25 cellular contexts compared by ENCODE assay signal in the genomic region with DNA sequence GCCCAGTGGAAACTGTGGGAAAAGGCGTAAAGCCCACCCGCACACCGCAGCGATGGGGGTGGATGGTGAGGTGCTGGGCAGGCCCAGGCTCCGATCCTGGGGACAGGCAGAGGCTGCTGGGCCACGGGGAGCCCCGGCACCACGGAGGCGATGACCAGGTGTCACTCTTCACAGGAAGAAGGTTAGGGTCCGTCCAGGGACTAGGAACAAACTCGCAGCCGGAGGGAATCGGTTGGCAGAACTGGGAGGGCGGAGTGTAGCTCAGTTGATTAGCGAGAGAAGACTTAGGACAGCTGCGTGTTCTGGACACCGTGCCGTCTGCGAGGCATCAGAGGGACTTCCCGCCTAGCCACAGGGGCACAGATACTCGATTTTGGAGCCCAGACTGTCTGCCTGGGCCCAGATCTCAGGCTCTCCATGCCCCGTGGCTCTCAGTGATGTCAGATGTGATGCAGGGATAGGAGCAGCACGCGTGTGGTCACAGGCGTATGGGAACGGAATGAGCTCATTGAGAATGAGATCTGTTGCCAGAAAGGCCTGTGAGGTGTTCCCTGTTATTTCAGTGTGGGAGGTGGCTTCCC. TPM values are rescaled to one million over a fixed set of nuclear protein-coding genes. Genes with fewer than 3 reads are reported as not detected.
DNase-seq lines count a peak whose midpoint lies in the region; ATAC-seq, FAIRE-seq and TF ChIP-seq lines count a peak whose summit lies in the region.
"Had no signal": no experiment of that assay in that cellular context is flagged by ENCODE, and none has a peak within 500 bp of the region (broad histone marks: within the 10 kb centered on the region; RNA-seq: fewer than 3 reads in every experiment).

No MANE protein-coding gene starts in this region.

- CTCF ChIA-PET in K562 (lab: Yijun Ruan, JAX; ENCODE audit: low intra/inter-chr PET ratio), result no interaction called here

- H3K36me3 ChIP-seq in K562 (ENCODE audit: control insufficient read depth, insufficient read depth, low read length) (no peaks in the 10 kb centered on the region), spleen (no peaks in the 10 kb centered on the region)
- H3K36me3 ChIP-seq: ascending aorta, esophagus squamous epithelium, SJSA1 had no signal

- H3K27ac ChIP-seq in K562 (ENCODE audit: extremely low read depth, low read depth, low read length), result no peak overlapping the region
- H3K27ac ChIP-seq in spleen, result no peak overlapping the region
- no peak overlapping the region for H3K27ac ChIP-seq in substantia nigra (ENCODE audit: low read depth, low read length, poor library complexity, severe bottlenecking)
- H3K27ac ChIP-seq: ascending aorta, esophagus squamous epithelium, SJSA1 had no signal

- H3K9ac ChIP-seq in K562 (ENCODE audit: insufficient read depth in 1 of 2, low read depth in 2 of 2, low read length in 2 of 2), result peak overlapping the region in 1 of 2 experiments; percentile 10; a peak in 1 of 4 replicates

- in situ Hi-C loops in K562 (cut with MboI), result no loop called here

- no peak for TF ChIP-seq RAD21 in K562 (CRISPR knock-in tag; conservative IDR thresholded peaks at IDR 0.05 in 1 of 2, IDR thresholded peaks at IDR 0.05 in 1 of 2)

- no peak overlapping the region for H3K4me2 ChIP-seq in K562 (ENCODE audit: insufficient read depth, low read length)

- no peaks in the 10 kb centered on the region for H3K9me1 ChIP-seq in K562 (ENCODE audit: control insufficient read depth, insufficient read depth, low read length)

- DNase-seq in HTR-8/SVneo (ENCODE audit: insufficient read length, low spot score), result no peak
- DNase-seq in K562 (ENCODE audit: extremely low read depth in 1 of 4, low spot score in 3 of 4), result no peak
- peak; percentile 86 for DNase-seq in mesenteric fat pad (ENCODE audit: low spot score)
- DNase-seq in spleen, result peak; percentile 68
- no peak for DNase-seq in substantia nigra (lab: John Stamatoyannopoulos, UW)
- no peak for DNase-seq in stimulated activated naive CD8-positive, alpha-beta T cell treated with anti-CD3 and anti-CD28 coated beads, Interleukin-15, Interleukin-2, amounts not matched to agents 100 U/mL and 50 U/mL, for 24 hours
- DNase-seq: activated naive CD4-positive, alpha-beta T cell treated with Interleukin-2 at 50 U/mL for 16 hours; CD4-positive, alpha-beta memory T cell; effector CD4-positive, alpha-beta T cell; esophagus squamous epithelium; GDM1; GOT3; Karpas-422; left colon; NCI-H1048; NCI-H1930; OCI-M1; retina had no signal

- no peaks in the 10 kb centered on the region for H3K9me3 ChIP-seq in K562 (replicated peaks; ENCODE audit: control insufficient read depth, insufficient read depth, low read depth, low read length)
- no peaks in the 10 kb centered on the region for H3K9me3 ChIP-seq in spleen
- H3K9me3 ChIP-seq: ascending aorta, esophagus squamous epithelium, SJSA1 had no signal

- POLR2A ChIA-PET in K562 (lab: Yijun Ruan, JAX), result interaction anchor here (0.5 to 1.0 kb wide), 3 partner anchors 8 to 84 kb away, joined by 3 to 4 read pairs (median 3); a partner anchor contains a TSS

- H3K4me3 ChIP-seq in K562 (no peak overlapping the region), spleen (no peak overlapping the region)
- H3K4me3 ChIP-seq: ascending aorta, esophagus squamous epithelium, SJSA1 had no signal

- FAIRE-seq in HTR-8/SVneo (lab: Jason Lieb, UNC), result peak; percentile 26
- peak; percentile 44 for FAIRE-seq in K562 (lab: Jason Lieb, UNC)

- no peak overlapping the region for H2AFZ ChIP-seq in K562 (ENCODE audit: low read depth, low read length)

- peaks cover 7% of the 10 kb centered on the region; the same call in 1 of the 2 replicates for H4K20me1 ChIP-seq in K562 (replicated peaks; ENCODE audit: control insufficient read depth, insufficient read depth, low read length)

- ATAC-seq in K562 (peak; percentile 31), HG03520 (IDR thresholded peaks at IDR 0.05; ENCODE audit: unreplicated experiment) (no peak)
- no peak for ATAC-seq in stimulated activated naive CD8-positive, alpha-beta T cell treated with anti-CD3 and anti-CD28 coated beads, Interleukin-15, Interleukin-2, amounts not matched to agents 100 U/mL and 50 U/mL, for 24 hours
- ATAC-seq: left colon had no signal

- TF ChIP-seq CTCF in K562 (IDR thresholded peaks at IDR 0.05 in 2 of 3, conservative IDR thresholded peaks at IDR 0.05 in 1 of 3; ENCODE audit: insufficient read depth in 2 of 3, low read depth in 1 of 3, low read length in 3 of 3), result no peak
- TF ChIP-seq CTCF in spleen (IDR thresholded peaks at IDR 0.05 in 8 of 11, conservative IDR thresholded peaks at IDR 0.05 in 3 of 11), result no peak

- TF ChIP-seq POLR2A in K562 (conservative IDR thresholded peaks at IDR 0.05) (no peak), spleen (IDR thresholded peaks at IDR 0.05) (no peak)

- no peak for TF ChIP-seq EP300 in K562 (IDR thresholded peaks at IDR 0.05; ENCODE audit: low read length)

- H3K79me2 ChIP-seq in K562 (ENCODE audit: control insufficient read depth, insufficient read depth, low read length), result no peaks in the 10 kb centered on the region

- H3K27me3 ChIP-seq in K562 (ENCODE audit: control insufficient read depth in 2 of 2, insufficient read depth in 2 of 2, low read length in 2 of 2) (peaks cover 51 to 85% of the 10 kb centered on the region in 2 experiments), spleen (replicated peaks in 1 of 7) (no peaks in the 10 kb centered on the region)
- H3K27me3 ChIP-seq: ascending aorta, SJSA1 had no signal

- BruUV-seq in K562 (replicated peaks; lab: Mats Ljungman, UMichigan), result no TSS peak

- H3K4me1 ChIP-seq in K562 (replicated peaks in 1 of 2; ENCODE audit: control insufficient read depth in 2 of 2, insufficient read depth in 2 of 2, low read length in 2 of 2) (peaks cover 0 to 28% of the 10 kb centered on the region in 2 experiments; a peak in 2 of 5 replicates), spleen (no peaks in the 10 kb centered on the region)
- H3K4me1 ChIP-seq: ascending aorta, esophagus squamous epithelium, SJSA1 had no signal

- WGBS in K562 (ENCODE audit: insufficient coverage, low coverage, missing lambda C conversion rate), result 13% methylated on average over 24 of the region's 26 CpGs
- 83 to 93% (median 89%) methylated on average over 25 to 26 of the region's 26 CpGs for WGBS in spleen, 5 donors

- intact Hi-C loops in K562 (cut with micrococcal nuclease), result no loop called here
- intact Hi-C loops in spleen (cut with DNase I; ENCODE audit: low total_unique reads), result no loop called here

TF ChIP-seq in K562, 482 proteins besides CTCF, POLR2A, EP300 and RAD21 (continues in another document):
- TF ChIP-seq KDM2B (CRISPR knock-in tag; IDR thresholded peaks at IDR 0.05) (no peak), HSF4 (CRISPR knock-in tag; IDR thresholded peaks at IDR 0.05; ENCODE audit: borderline replicate concordance) (no peak), SMARCE1 (IDR thresholded peaks at IDR 0.05) (no peak)

RNA-seq across cellular contexts. Expression of a gene that starts 16.1 kb away (rescaled TPM):
- total RNA-seq in K562 (2011; cell fraction: chromatin; rRNA removed; ENCODE audit: low replicate concordance), result not detected in 2 replicates
- total RNA-seq in K562 (2011; cell fraction: nucleolus; rRNA removed), result not detected in 2 replicates
- not detected in 2 replicates for total RNA-seq in K562 (2011; cell fraction: nucleoplasm; rRNA removed)
- total RNA-seq in K562 (2014; rRNA removed) (not detected in 2 replicates), K562 (2014; rRNA removed; fragmentation: Illumina TruSeq; extraction: Trizol) (not detected in 2 replicates), K562 (2015; rRNA removed; fragmentation: Illumina TruSeq; extraction: Trizol) (not detected in 2 replicates), K562 (2021) (not detected in 2 replicates), mesenteric fat pad (not detected), spleen (not detected)
- polyA plus RNA-seq in K562 (2011; rRNA removed) (not detected in 2 replicates), K562 (2014; fragmentation: Illumina TruSeq; extraction: Trizol) (not detected in 2 replicates), K562 (2014; fragmentation: Nextera tagmentation; extraction: Ambion mirVana) (not detected), K562 (2014; rRNA removed) (not detected in 2 replicates), spleen (not detected)
- polyA plus RNA-seq in K562 (2011; cell fraction: cytosol; rRNA removed), result not detected in 2 replicates
- not detected in 2 replicates for polyA plus RNA-seq in K562 (2011; cell fraction: nucleus; rRNA removed)
- polyA plus RNA-seq in K562 (2012), result not detected in 2 replicates
- not detected in 2 replicates for polyA minus RNA-seq in K562 (2011; rRNA and poly(A)+ RNA removed)
- polyA minus RNA-seq in K562 (2011; cell fraction: cytosol; rRNA and poly(A)+ RNA removed), result not detected in 2 replicates
- not detected in 2 replicates for polyA minus RNA-seq in K562 (2011; cell fraction: nucleus; rRNA and poly(A)+ RNA removed)
- total RNA-seq: ascending aorta; CD4-positive, alpha-beta memory T cell; esophagus squamous epithelium; glomerular endothelial cell; left colon; mononuclear cell; SJSA1; T-helper 1 cell treated with Interleukin-12 subunit alpha and Interleukin-12 subunit beta and Interleukin-4 antibody, amounts not matched to agents 30 ng/mL and 1 ng/mL, for 36 hours; temporal lobe had no signal
- polyA plus RNA-seq: CD4-positive, alpha-beta memory T cell had no signal

RNA-seq across cellular contexts. Expression of a gene that starts 47.0 kb away (rescaled TPM):
- 2.0 and 3.4 TPM in 2 replicates for total RNA-seq in K562 (2011; cell fraction: chromatin; rRNA removed; ENCODE audit: low replicate concordance)
- 3.3 and 3.7 TPM in 2 replicates for total RNA-seq in K562 (2011; cell fraction: nucleolus; rRNA removed)
- 3.4 and 3.7 TPM in 2 replicates for total RNA-seq in K562 (2011; cell fraction: nucleoplasm; rRNA removed)
- 2.9 and 5.4 TPM in 2 replicates for total RNA-seq in K562 (2014; rRNA removed)
- 0.67 and 0.98 TPM in 2 replicates for total RNA-seq in K562 (2014; rRNA removed; fragmentation: Illumina TruSeq; extraction: Trizol)
- total RNA-seq in K562 (2015; rRNA removed; fragmentation: Illumina TruSeq; extraction: Trizol), result 2.0 and 2.6 TPM in 2 replicates
- total RNA-seq in K562 (2021), result 2.9 and 4.3 TPM in 2 replicates
- 0.93 and 1.6 TPM in 2 replicates for polyA plus RNA-seq in K562 (2011; rRNA removed)
- 1.6 and 4.7 TPM in 2 replicates for polyA plus RNA-seq in K562 (2011; cell fraction: cytosol; rRNA removed)
- 0.69 and 1.5 TPM in 2 replicates for polyA plus RNA-seq in K562 (2011; cell fraction: nucleus; rRNA removed)
- 3.8 and 6.7 TPM in 2 replicates for polyA plus RNA-seq in K562 (2012)
- 1.8 and 3.2 TPM in 2 replicates for polyA plus RNA-seq in K562 (2014; fragmentation: Illumina TruSeq; extraction: Trizol)
- under 1 TPM; 0.32 to 0.73 TPM for polyA plus RNA-seq in K562 (2014; fragmentation: Nextera tagmentation; extraction: Ambion mirVana)
- 3.3 and 4.3 TPM in 2 replicates for polyA plus RNA-seq in K562 (2014; rRNA removed)
- 0.63 and 1.2 TPM in 2 replicates for polyA minus RNA-seq in K562 (2011; rRNA and poly(A)+ RNA removed)
- not detected in 2 replicates for polyA minus RNA-seq in K562 (2011; cell fraction: cytosol; rRNA and poly(A)+ RNA removed)
- 0.54 and 0.78 TPM in 2 replicates for polyA minus RNA-seq in K562 (2011; cell fraction: nucleus; rRNA and poly(A)+ RNA removed)
- 5.5 TPM for total RNA-seq in mesenteric fat pad
- total RNA-seq in spleen, result 1 to 10 TPM in 6 of 7 donors, under 1 TPM in 1; 0.64 to 8.0 (median 4.7) TPM
- 1 to 10 TPM; 1.9 to 3.2 (median 2.0) TPM for polyA plus RNA-seq in spleen
- total RNA-seq: CD4-positive, alpha-beta memory T cell; mononuclear cell; SJSA1; T-helper 1 cell treated with Interleukin-12 subunit alpha and Interleukin-12 subunit beta and Interleukin-4 antibody, amounts not matched to agents 30 ng/mL and 1 ng/mL, for 36 hours had no signal

Comparison
In these comparisons a context has a peak if more than half of its experiments do, and no peak if none do; other contexts are left out.
1. DNase-seq: peak in mesenteric fat pad (single experiment) and spleen (single experiment); none in HTR-8/SVneo (single experiment), K562 (0 of 4), substantia nigra (0 of 49) and stimulated activated naive CD8-positive, alpha-beta T cell treated with anti-CD3 and anti-CD28 coated beads, Interleukin-15, Interleukin-2, amounts not matched to agents 100 U/mL and 50 U/mL, for 24 hours (single experiment).